In genomic region chr6:138824482-138825134, GRCh38 we compare ENCODE assay signal across 15 cellular contexts. TPM values are rescaled to one million over a fixed set of nuclear protein-coding genes. Genes with fewer than 3 reads are reported as not detected.
DNase-seq lines count a peak whose midpoint lies in the region; ATAC-seq and TF ChIP-seq lines count a peak whose summit lies in the region.
"Had no signal": no experiment of that assay in that cellular context is flagged by ENCODE, and none has a peak within 500 bp of the region (broad histone marks: within the 10 kb centered on the region; RNA-seq: fewer than 3 reads in every experiment).

No MANE protein-coding gene starts in this region.

- H3K27me3 Mint-ChIP-seq in CD4-positive, CD25-positive, alpha-beta regulatory T cell, result peaks cover 6% of the 10 kb centered on the region
- H3K27me3 Mint-ChIP-seq in GM23338 (ENCODE audit: insufficient read depth, low read depth, poor library complexity), result peaks cover 3% of the 10 kb centered on the region
- H3K27me3 Mint-ChIP-seq in activated CD4-positive, alpha-beta memory T cell treated with anti-CD3 and anti-CD28 coated beads for 36 hours, result peaks cover 3% of the 10 kb centered on the region
- H3K27me3 Mint-ChIP-seq: activated B cell treated with CpG ODN at 0.5 μM for 24 hours, memory B cell had no signal

- peak overlapping the region in 1 of 3 donors; percentile 67 for H3K27ac Mint-ChIP-seq in CD4-positive, CD25-positive, alpha-beta regulatory T cell
- peak overlapping the region; percentile 16; the same call in 1 of the 2 replicates for H3K27ac Mint-ChIP-seq in GM23338
- no peak overlapping the region for H3K27ac Mint-ChIP-seq in activated CD4-positive, alpha-beta memory T cell treated with anti-CD3 and anti-CD28 coated beads for 36 hours
- H3K27ac Mint-ChIP-seq: activated B cell treated with CpG ODN at 0.5 μM for 24 hours, memory B cell had no signal

- no peaks in the 10 kb centered on the region for H3K27me3 ChIP-seq in CD4-positive, CD25-positive, alpha-beta regulatory T cell (ENCODE audit: control insufficient read depth, insufficient read depth, low read length)
- H3K27me3 ChIP-seq in GM23338 (ENCODE audit: insufficient read depth), result no peaks in the 10 kb centered on the region
- H3K27me3 ChIP-seq: SJSA1 had no signal

- no peak overlapping the region for H3K4me2 ChIP-seq in GM23338

- no peaks in the 10 kb centered on the region for H3K9me3 ChIP-seq in CD4-positive, CD25-positive, alpha-beta regulatory T cell (ENCODE audit: control insufficient read depth in 2 of 2, low read length in 2 of 2)
- H3K9me3 ChIP-seq: prostate gland, SJSA1 had no signal

- H3K36me3 Mint-ChIP-seq in CD4-positive, CD25-positive, alpha-beta regulatory T cell, result no peaks in the 10 kb centered on the region
- no peaks in the 10 kb centered on the region for H3K36me3 Mint-ChIP-seq in GM23338 (ENCODE audit: low read depth)
- H3K36me3 Mint-ChIP-seq in activated CD4-positive, alpha-beta memory T cell treated with anti-CD3 and anti-CD28 coated beads for 36 hours, result no peaks in the 10 kb centered on the region
- H3K36me3 Mint-ChIP-seq: memory B cell had no signal

- POLR2A ChIA-PET in activated CD4-positive, alpha-beta memory T cell treated with anti-CD3 and anti-CD28 coated beads for 36 hours (lab: Charles Lee), result no interaction called here

- no peaks in the 10 kb centered on the region for H3F3A ChIP-seq in GM23338 (replicated peaks; ENCODE audit: low read depth)

- H3K4me3 Mint-ChIP-seq in CD4-positive, CD25-positive, alpha-beta regulatory T cell, result no peak overlapping the region
- no peak overlapping the region for H3K4me3 Mint-ChIP-seq in GM23338
- H3K4me3 Mint-ChIP-seq in activated CD4-positive, alpha-beta memory T cell treated with anti-CD3 and anti-CD28 coated beads for 36 hours, result no peak overlapping the region
- H3K4me3 Mint-ChIP-seq: activated B cell treated with CpG ODN at 0.5 μM for 24 hours, memory B cell had no signal

- H3K4me1 Mint-ChIP-seq in CD4-positive, CD25-positive, alpha-beta regulatory T cell, result peaks cover 0 to 5% (median 2%) of the 10 kb centered on the region in 4 donors
- H3K4me1 Mint-ChIP-seq in GM23338, result peaks cover 13% of the 10 kb centered on the region
- peaks cover 12% of the 10 kb centered on the region for H3K4me1 Mint-ChIP-seq in activated CD4-positive, alpha-beta memory T cell treated with anti-CD3 and anti-CD28 coated beads for 36 hours (ENCODE audit: low read depth)

- peak in 2 of 3 donors; percentile 8 to 56 for DNase-seq in CD4-positive, CD25-positive, alpha-beta regulatory T cell
- DNase-seq in GM23338 (ENCODE audit: low spot score) (no peak), fibroblast of mammary gland (ENCODE audit: low read depth) (peak; percentile 18), Ammon's horn (ENCODE audit: low spot score) (no peak), NCI-H774 (lab: John Stamatoyannopoulos, UW) (no peak)
- peak; percentile 62 for DNase-seq in activated CD4-positive, alpha-beta memory T cell treated with anti-CD3 and anti-CD28 coated beads for 36 hours
- DNase-seq: activated B cell treated with CpG ODN at 0.5 μM for 24 hours; effector CD4-positive, alpha-beta T cell; NCI-H1092 treated with DMSO at 0.1 percent for 48 hours; NCI-H524 had no signal

- H3K9me3 Mint-ChIP-seq in CD4-positive, CD25-positive, alpha-beta regulatory T cell, result peaks cover 0 to 2% (median 0%) of the 10 kb centered on the region in 7 donors
- no peaks in the 10 kb centered on the region for H3K9me3 Mint-ChIP-seq in GM23338
- no peaks in the 10 kb centered on the region for H3K9me3 Mint-ChIP-seq in activated CD4-positive, alpha-beta memory T cell treated with anti-CD3 and anti-CD28 coated beads for 36 hours
- H3K9me3 Mint-ChIP-seq: activated B cell treated with CpG ODN at 0.5 μM for 24 hours had no signal

- ATAC-seq in CD4-positive, CD25-positive, alpha-beta regulatory T cell (ENCODE audit: low read depth in 2 of 2), result peak; percentile 53 to 55
- no peak for ATAC-seq in GM23338
- no peak for ATAC-seq in HG02571 (IDR thresholded peaks at IDR 0.05; ENCODE audit: unreplicated experiment)

- H3K36me3 ChIP-seq in CD4-positive, CD25-positive, alpha-beta regulatory T cell (ENCODE audit: control insufficient read depth, insufficient read depth, low read length), result no peaks in the 10 kb centered on the region
- no peaks in the 10 kb centered on the region for H3K36me3 ChIP-seq in GM23338 (ENCODE audit: insufficient read depth)
- H3K36me3 ChIP-seq: prostate gland, SJSA1 had no signal

- TF ChIP-seq CTCF in GM23338 (conservative IDR thresholded peaks at IDR 0.05; ENCODE audit: low read depth in 2 of 2), result no peak
- no peak for TF ChIP-seq CTCF in fibroblast of mammary gland (conservative IDR thresholded peaks at IDR 0.05; ENCODE audit: control insufficient read depth, insufficient read depth, low read depth, low read length)

- no peak overlapping the region for H3K27ac ChIP-seq in CD4-positive, CD25-positive, alpha-beta regulatory T cell (ENCODE audit: insufficient read depth, low read length, poor library complexity, severe bottlenecking)
- no peak overlapping the region for H3K27ac ChIP-seq in GM23338 (ENCODE audit: low read depth)
- H3K27ac ChIP-seq: HL-60, prostate gland, SJSA1 had no signal

- H3K9me2 ChIP-seq in GM23338 (ENCODE audit: insufficient read depth), result 0 out of 2 replicates have a peak, but pooled peaks cover 4% of the 10 kb centered on the region

- no peaks in the 10 kb centered on the region for H3K4me1 ChIP-seq in CD4-positive, CD25-positive, alpha-beta regulatory T cell (ENCODE audit: control insufficient read depth, insufficient read depth, low read length, poor library complexity, severe bottlenecking)
- peaks cover 15% of the 10 kb centered on the region for H3K4me1 ChIP-seq in GM23338 (ENCODE audit: insufficient read depth)
- H3K4me1 ChIP-seq: prostate gland, SJSA1 had no signal

- no peaks in the 10 kb centered on the region for H3K79me2 ChIP-seq in GM23338 (replicated peaks; ENCODE audit: insufficient read depth)

- no peak overlapping the region for H3K4me3 ChIP-seq in CD4-positive, CD25-positive, alpha-beta regulatory T cell (ENCODE audit: low read depth, low read length)
- H3K4me3 ChIP-seq in GM23338 (no peak overlapping the region), fibroblast of mammary gland (ENCODE audit: control insufficient read depth, low read depth, low read length) (no peak overlapping the region)
- H3K4me3 ChIP-seq: prostate gland, SJSA1 had no signal

- CTCF ChIA-PET in activated CD4-positive, alpha-beta memory T cell treated with anti-CD3 and anti-CD28 coated beads for 36 hours (lab: Charles Lee), result interaction anchor here (0.6 kb wide), 1 partner anchor 9 kb away, joined by 4 read pairs; no protein-coding TSS in a partner anchor

- peak overlapping the region; percentile 69 for H2AFZ ChIP-seq in GM23338

- intact Hi-C loops in activated CD4-positive, alpha-beta memory T cell treated with anti-CD3 and anti-CD28 coated beads for 36 hours (cut with micrococcal nuclease), result no loop called here

- H4K20me1 ChIP-seq in GM23338 (replicated peaks; ENCODE audit: insufficient read depth), result no peaks in the 10 kb centered on the region

TF ChIP-seq in GM23338, 12 proteins besides CTCF, POLR2A, EP300 and RAD21 (continues in another document):
- no peak for TF ChIP-seq CREB1 (CRISPR knock-in tag; IDR thresholded peaks at IDR 0.05; ENCODE audit: low read depth)
- no peak for TF ChIP-seq ZNF114 (CRISPR knock-in tag; IDR thresholded peaks at IDR 0.05)
- TF ChIP-seq NANOG (IDR thresholded peaks at IDR 0.05; ENCODE audit: borderline replicate concordance), result no peak
- no peak for TF ChIP-seq ETS1 (IDR thresholded peaks at IDR 0.05)
- no peak for TF ChIP-seq EZH2phosphoT487 (IDR thresholded peaks at IDR 0.05; ENCODE audit: unreplicated experiment)
- no peak for TF ChIP-seq STAT1 (IDR thresholded peaks at IDR 0.05; ENCODE audit: unreplicated experiment)

RNA-seq across cellular contexts. Expression of gene ECT2L, which starts 28.7 kb away (rescaled TPM):
- total RNA-seq in CD4-positive, CD25-positive, alpha-beta regulatory T cell, result not detected
- under 1 TPM in 3 of 4 donors, not detected in 1; 0.03 to 0.10 (median 0.09) TPM for polyA plus RNA-seq in CD4-positive, CD25-positive, alpha-beta regulatory T cell
- 0.03 TPM in 1 of 2 replicates, not detected in the other for total RNA-seq in GM23338 (2014; rRNA removed; shearing (Covaris generic))
- 0.14 and 0.15 TPM in 2 replicates for polyA plus RNA-seq in GM23338 (2016; fragmentation: Nextera tagmentation; extraction: Ambion mirVana)
- total RNA-seq in activated CD4-positive, alpha-beta memory T cell treated with anti-CD3 and anti-CD28 coated beads for 36 hours, result not detected
- total RNA-seq: activated B cell treated with CpG ODN at 0.5 μM for 24 hours, SJSA1 had no signal

RNA-seq across cellular contexts. Expression of gene CCDC28A, which starts 51.0 kb away (rescaled TPM):
- total RNA-seq in CD4-positive, CD25-positive, alpha-beta regulatory T cell, result 27.2 TPM
- 100 to 1,000 TPM in 1 of 4 donors, 10 to 100 TPM in 3; 77.6 to 112 (median 84.1) TPM for polyA plus RNA-seq in CD4-positive, CD25-positive, alpha-beta regulatory T cell
- 6.1 and 11.2 TPM in 2 replicates for total RNA-seq in GM23338 (2014; rRNA removed; shearing (Covaris generic))
- 10.5 and 14.0 TPM in 2 replicates for polyA plus RNA-seq in GM23338 (2016; fragmentation: Nextera tagmentation; extraction: Ambion mirVana)
- total RNA-seq in activated CD4-positive, alpha-beta memory T cell treated with anti-CD3 and anti-CD28 coated beads for 36 hours, result 10 to 100 TPM; 17.9 to 18.8 TPM

Comparison
In these comparisons a context has a peak if more than half of its experiments do, and no peak if none do; other contexts are left out.
1. ATAC-seq: peak in CD4-positive, CD25-positive, alpha-beta regulatory T cell (2 of 2); none in GM23338 (single experiment) and HG02571 (single experiment).
2. DNase-seq: peak in CD4-positive, CD25-positive, alpha-beta regulatory T cell (2 of 3), activated CD4-positive, alpha-beta memory T cell treated with anti-CD3 and anti-CD28 coated beads for 36 hours (single experiment) and fibroblast of mammary gland (single experiment); none in GM23338 (single experiment), Ammon's horn (single experiment) and NCI-H774 (single experiment).